ENCODE assay signal across 1 cellular context in the genomic region with DNA sequence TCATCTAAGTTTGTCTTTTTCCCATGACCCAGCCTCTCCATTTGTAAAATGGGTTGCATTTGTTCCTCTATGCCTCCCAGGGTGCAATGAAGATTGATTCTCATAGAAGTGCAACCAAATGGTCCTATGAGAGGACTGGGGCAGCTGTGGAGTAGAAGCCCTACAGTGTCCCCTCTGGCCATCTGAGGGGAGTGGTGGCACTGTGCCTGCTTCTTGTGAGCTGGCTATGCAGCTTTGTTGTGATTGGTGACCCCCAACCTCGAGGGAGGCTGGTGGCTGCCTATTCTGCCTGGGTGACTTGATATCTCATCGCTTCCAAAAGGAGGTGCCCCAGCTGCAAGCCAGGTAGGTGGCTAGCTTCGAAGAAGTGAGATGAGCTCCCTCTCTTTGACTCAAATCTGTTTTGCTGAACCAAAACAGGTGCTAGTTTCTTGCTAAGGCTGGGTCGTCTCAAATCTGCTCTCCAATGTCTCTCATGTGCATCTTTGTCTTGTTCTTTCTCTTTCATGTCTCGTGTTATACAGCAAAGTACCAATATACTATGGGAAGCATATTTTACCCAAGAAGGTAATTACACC.
TF ChIP-seq lines count a peak whose summit lies in the region.

No MANE protein-coding gene starts in this region.

TF ChIP-seq in WTC11, 78 proteins besides CTCF, POLR2A, EP300 and RAD21 (continued from another document):
- TF ChIP-seq AFF4 (CRISPR knock-in tag; IDR thresholded peaks at IDR 0.05; ENCODE audit: borderline replicate concordance) (no peak), GTF2I (CRISPR knock-in tag; conservative IDR thresholded peaks at IDR 0.05) (no peak)
- TF ChIP-seq, protein P1, sequence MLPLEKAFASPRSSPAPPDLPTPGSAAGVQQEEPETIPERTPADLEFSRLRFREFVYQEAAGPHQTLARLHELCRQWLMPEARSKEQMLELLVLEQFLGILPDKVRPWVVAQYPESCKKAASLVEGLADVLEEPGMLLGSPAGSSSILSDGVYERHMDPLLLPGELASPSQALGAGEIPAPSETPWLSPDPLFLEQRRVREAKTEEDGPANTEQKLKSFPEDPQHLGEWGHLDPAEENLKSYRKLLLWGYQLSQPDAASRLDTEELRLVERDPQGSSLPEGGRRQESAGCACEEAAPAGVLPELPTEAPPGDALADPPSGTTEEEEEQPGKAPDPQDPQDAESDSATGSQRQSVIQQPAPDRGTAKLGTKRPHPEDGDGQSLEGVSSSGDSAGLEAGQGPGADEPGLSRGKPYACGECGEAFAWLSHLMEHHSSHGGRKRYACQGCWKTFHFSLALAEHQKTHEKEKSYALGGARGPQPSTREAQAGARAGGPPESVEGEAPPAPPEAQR (CRISPR knock-in tag; IDR thresholded peaks at IDR 0.05) = no peak
- TF ChIP-seq, protein P2, sequence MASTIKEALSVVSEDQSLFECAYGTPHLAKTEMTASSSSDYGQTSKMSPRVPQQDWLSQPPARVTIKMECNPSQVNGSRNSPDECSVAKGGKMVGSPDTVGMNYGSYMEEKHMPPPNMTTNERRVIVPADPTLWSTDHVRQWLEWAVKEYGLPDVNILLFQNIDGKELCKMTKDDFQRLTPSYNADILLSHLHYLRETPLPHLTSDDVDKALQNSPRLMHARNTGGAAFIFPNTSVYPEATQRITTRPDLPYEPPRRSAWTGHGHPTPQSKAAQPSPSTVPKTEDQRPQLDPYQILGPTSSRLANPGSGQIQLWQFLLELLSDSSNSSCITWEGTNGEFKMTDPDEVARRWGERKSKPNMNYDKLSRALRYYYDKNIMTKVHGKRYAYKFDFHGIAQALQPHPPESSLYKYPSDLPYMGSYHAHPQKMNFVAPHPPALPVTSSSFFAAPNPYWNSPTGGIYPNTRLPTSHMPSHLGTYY (CRISPR knock-in tag; IDR thresholded peaks at IDR 0.05) = no peak
- TF ChIP-seq, protein P3, sequence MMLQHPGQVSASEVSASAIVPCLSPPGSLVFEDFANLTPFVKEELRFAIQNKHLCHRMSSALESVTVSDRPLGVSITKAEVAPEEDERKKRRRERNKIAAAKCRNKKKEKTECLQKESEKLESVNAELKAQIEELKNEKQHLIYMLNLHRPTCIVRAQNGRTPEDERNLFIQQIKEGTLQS (CRISPR knock-in tag; conservative IDR thresholded peaks at IDR 0.05) = no peak
TF ChIP-seq in WTC11: peak in this region for 0.
